In the genomic region with DNA sequence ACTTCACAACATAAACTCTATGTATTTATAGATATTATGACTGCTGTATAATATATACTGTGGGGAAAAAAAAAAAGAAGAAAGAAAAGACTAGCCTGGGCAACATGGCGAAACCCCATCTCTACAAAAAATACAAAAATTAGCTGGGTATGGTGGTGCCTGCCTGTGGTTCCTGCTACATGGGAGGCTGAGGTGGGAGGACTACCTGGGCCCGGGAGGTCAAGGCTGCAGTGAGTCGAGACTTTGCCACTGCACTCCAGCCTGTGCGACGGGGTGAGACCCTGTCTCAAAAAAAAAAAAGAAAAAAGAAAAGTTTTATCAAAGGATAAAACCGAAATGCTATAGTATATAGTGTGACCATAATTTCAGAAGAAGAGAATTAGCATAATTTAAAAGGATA, we compare ENCODE assay signal across 10 cellular contexts. TPM values are rescaled to one million over a fixed set of nuclear protein-coding genes. Genes with fewer than 3 reads are reported as not detected.
DNase-seq lines count a peak whose midpoint lies in the region; ATAC-seq, FAIRE-seq and TF ChIP-seq lines count a peak whose summit lies in the region.
"Had no signal": no experiment of that assay in that cellular context is flagged by ENCODE, and none has a peak within 500 bp of the region (broad histone marks: within the 10 kb centered on the region; RNA-seq: fewer than 3 reads in every experiment).

No MANE protein-coding gene starts in this region.

- H3K79me2 ChIP-seq in fibroblast of lung (ENCODE audit: control insufficient read depth, insufficient read depth, low read length) = peaks cover 66% of the 10 kb centered on the region

- no peak for TF ChIP-seq EP300 in sigmoid colon (IDR thresholded peaks at IDR 0.05)

- no peak for TF ChIP-seq CTCF in GM12864 (IDR thresholded peaks at IDR 0.05; ENCODE audit: low read depth, low read length, missing control alignments)
- no peak for TF ChIP-seq CTCF in fibroblast of lung (conservative IDR thresholded peaks at IDR 0.05 in 1 of 2, IDR thresholded peaks at IDR 0.05 in 1 of 2; ENCODE audit: low read depth in 1 of 2, low read length in 2 of 2)
- no peak for TF ChIP-seq CTCF in sigmoid colon (IDR thresholded peaks at IDR 0.05)

- ATAC-seq in HG02571 (IDR thresholded peaks at IDR 0.05; ENCODE audit: unreplicated experiment) (no peak), HG03378 (IDR thresholded peaks at IDR 0.05; ENCODE audit: unreplicated experiment) (no peak)

- no peak for FAIRE-seq in GM12891 (lab: Jason Lieb, UNC)

- H3K4me2 ChIP-seq in fibroblast of lung (ENCODE audit: extremely low read depth, insufficient read depth, low read length) = peak overlapping the region; percentile 89

- WGBS in sigmoid colon, 2 donors = 87 to 93% methylated on average over 6 of the region's 6 CpGs

- no peaks in the 10 kb centered on the region for H3K4me1 ChIP-seq in fibroblast of lung (ENCODE audit: control insufficient read depth, extremely low read depth, insufficient read depth, low read length)
- peaks cover 0 to 60% (median 53%) of the 10 kb centered on the region in 4 donors for H3K4me1 ChIP-seq in sigmoid colon

- H3K27me3 ChIP-seq in fibroblast of lung (ENCODE audit: control insufficient read depth, insufficient read depth, low read length) = no peaks in the 10 kb centered on the region
- no peaks in the 10 kb centered on the region for H3K27me3 ChIP-seq in sigmoid colon

- H3K9me3 ChIP-seq in SK-N-MC (ENCODE audit: low read depth, low read length) (no peaks in the 10 kb centered on the region), fibroblast of lung (ENCODE audit: control insufficient read depth, insufficient read depth, low read depth, low read length) (no peaks in the 10 kb centered on the region), sigmoid colon (no peaks in the 10 kb centered on the region)

- TF ChIP-seq POLR2A in sigmoid colon (IDR thresholded peaks at IDR 0.05) (no peak), GM12891 (IDR thresholded peaks at IDR 0.05; ENCODE audit: low read depth, low read length) (no peak)

- H3K4me3 ChIP-seq in GM12864 (ENCODE audit: low read depth, low read length) = peak overlapping the region; percentile 21; the same call in 1 of the 2 replicates
- peak overlapping the region; percentile 86 for H3K4me3 ChIP-seq in SK-N-MC
- H3K4me3 ChIP-seq in fibroblast of lung (replicated peaks in 1 of 4; ENCODE audit: control extremely low read depth in 1 of 4, insufficient read depth in 1 of 4, low read depth in 3 of 4, low read length in 4 of 4) = peak overlapping the region; percentile 8 to 98 (median 92)
- peak overlapping the region in 3 of 4 donors; percentile 16 to 94 (median 78) for H3K4me3 ChIP-seq in sigmoid colon

- peaks cover 4% of the 10 kb centered on the region; the same call in 1 of the 2 replicates for H3K36me3 ChIP-seq in SK-N-MC (ENCODE audit: insufficient read depth, low read length)
- no peaks in the 10 kb centered on the region for H3K36me3 ChIP-seq in fibroblast of lung (ENCODE audit: control insufficient read depth, insufficient read depth, low read length)
- H3K36me3 ChIP-seq in sigmoid colon = peaks cover 0 to 9% (median 0%) of the 10 kb centered on the region in 4 donors

- intact Hi-C loops in sigmoid colon (cut with DNase I) = loop anchor here (5.0 kb wide), 3 partner anchors 93 to 267 kb away; a partner anchor contains a TSS

- H2AFZ ChIP-seq in fibroblast of lung (ENCODE audit: low read length) = no peak overlapping the region

- H3K9ac ChIP-seq in SK-N-MC (ENCODE audit: insufficient read length) (peak overlapping the region; percentile 89), fibroblast of lung (ENCODE audit: insufficient read depth, low read length) (no peak overlapping the region)

- H3K27ac ChIP-seq in SK-N-MC (no peak overlapping the region), fibroblast of lung (ENCODE audit: insufficient read depth, low read length) (no peak overlapping the region), sigmoid colon (no peak overlapping the region)

- DNase-seq in GM12864 (ENCODE audit: low read depth) (no peak), SK-N-MC (ENCODE audit: low read depth, low spot score) (no peak), fibroblast of lung (ENCODE audit: low read depth in 2 of 2) (no peak), sigmoid colon (no peak), GM12891 (ENCODE audit: insufficient read length, low spot score) (no peak), UCSD-AML1 (lab: John Stamatoyannopoulos, UW; ENCODE audit: unreplicated experiment) (no peak)
- DNase-seq: hypothalamus; stimulated activated CD4-positive, alpha-beta T cell treated with anti-CD3 and anti-CD28 coated beads, Interleukin-2, amount 100 ng/mL, for 48 hours had no signal

- H4K20me1 ChIP-seq in fibroblast of lung (ENCODE audit: control insufficient read depth, extremely low read depth, insufficient read depth, low read length) = peaks cover 5% of the 10 kb centered on the region

TF ChIP-seq in GM12891, 5 proteins besides CTCF, POLR2A, EP300 and RAD21:
- TF ChIP-seq POLR2AphosphoS5 (IDR thresholded peaks at IDR 0.05; ENCODE audit: low read depth, low read length) = no peak

RNA-seq across cellular contexts. Expression of a gene that starts 2.7 kb away (rescaled TPM):
- total RNA-seq in fibroblast of lung = 14.1 and 17.0 TPM in 2 replicates
- 5.8 and 6.1 TPM in 2 replicates for polyA plus RNA-seq in fibroblast of lung
- 5.3 TPM in 2 replicates for polyA plus RNA-seq in fibroblast of lung (2012)
- polyA minus RNA-seq in fibroblast of lung (ENCODE audit: low replicate concordance) = 6.0 and 10.3 TPM in 2 replicates
- total RNA-seq in sigmoid colon = 10 to 100 TPM in 3 of 4 donors, 1 to 10 TPM in 1; 9.5 to 11.7 (median 11.3) TPM
- 1 to 10 TPM; 3.0 to 6.6 (median 3.9) TPM for polyA plus RNA-seq in sigmoid colon
- polyA plus RNA-seq in GM12891 (2012; ENCODE audit: low read depth, missing spikeins) = 3.9 TPM

RNA-seq across cellular contexts. Expression of a gene that starts 3.1 kb away (rescaled TPM):
- 13.1 and 16.0 TPM in 2 replicates for total RNA-seq in fibroblast of lung
- 7.6 and 9.5 TPM in 2 replicates for polyA plus RNA-seq in fibroblast of lung
- polyA plus RNA-seq in fibroblast of lung (2012) = 5.4 and 6.1 TPM in 2 replicates
- 1.9 and 7.3 TPM in 2 replicates for polyA minus RNA-seq in fibroblast of lung (ENCODE audit: low replicate concordance)
- 10 to 100 TPM; 10.5 to 16.1 (median 13.2) TPM for total RNA-seq in sigmoid colon
- polyA plus RNA-seq in sigmoid colon = 1 to 10 TPM; 5.2 to 6.0 (median 5.3) TPM
- polyA plus RNA-seq in GM12891 (2012; ENCODE audit: low read depth, missing spikeins) = 2.3 TPM

Comparison
In these comparisons a context has a peak if more than half of its experiments do, and no peak if none do; other contexts are left out.
1. H3K4me3 ChIP-seq: peak in every context shown above with its lines; median percentile 92 in fibroblast of lung; 86 in SK-N-MC; 78 in sigmoid colon; 21 in GM12864.